Comparison of ENCODE assay signal across 1 cellular context in the genomic region with DNA sequence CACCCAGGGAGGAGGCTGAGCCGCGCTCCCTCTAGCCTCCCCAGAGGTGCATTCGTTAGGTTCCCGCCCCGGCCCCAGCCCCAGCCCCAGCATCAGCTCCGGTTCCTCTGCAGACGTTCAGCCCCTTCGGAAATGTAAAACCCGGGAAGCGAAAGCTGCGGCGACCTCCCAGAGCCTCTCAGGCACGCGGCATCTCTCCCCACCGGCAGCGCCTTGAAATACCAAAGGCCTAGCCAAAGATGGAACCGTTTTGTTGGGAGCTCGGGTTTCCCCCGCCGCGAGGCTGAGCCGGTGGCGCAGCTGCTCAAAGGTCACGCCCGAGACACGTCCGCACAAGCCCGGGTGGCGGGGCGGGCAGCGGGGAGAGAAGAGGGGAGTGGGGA.
TF ChIP-seq lines count a peak whose summit lies in the region.

No MANE protein-coding gene starts in this region.

TF ChIP-seq in HepG2, 621 proteins besides CTCF, POLR2A, EP300 and RAD21 (continued from another document and continues in another):
- TF ChIP-seq, protein P1, sequence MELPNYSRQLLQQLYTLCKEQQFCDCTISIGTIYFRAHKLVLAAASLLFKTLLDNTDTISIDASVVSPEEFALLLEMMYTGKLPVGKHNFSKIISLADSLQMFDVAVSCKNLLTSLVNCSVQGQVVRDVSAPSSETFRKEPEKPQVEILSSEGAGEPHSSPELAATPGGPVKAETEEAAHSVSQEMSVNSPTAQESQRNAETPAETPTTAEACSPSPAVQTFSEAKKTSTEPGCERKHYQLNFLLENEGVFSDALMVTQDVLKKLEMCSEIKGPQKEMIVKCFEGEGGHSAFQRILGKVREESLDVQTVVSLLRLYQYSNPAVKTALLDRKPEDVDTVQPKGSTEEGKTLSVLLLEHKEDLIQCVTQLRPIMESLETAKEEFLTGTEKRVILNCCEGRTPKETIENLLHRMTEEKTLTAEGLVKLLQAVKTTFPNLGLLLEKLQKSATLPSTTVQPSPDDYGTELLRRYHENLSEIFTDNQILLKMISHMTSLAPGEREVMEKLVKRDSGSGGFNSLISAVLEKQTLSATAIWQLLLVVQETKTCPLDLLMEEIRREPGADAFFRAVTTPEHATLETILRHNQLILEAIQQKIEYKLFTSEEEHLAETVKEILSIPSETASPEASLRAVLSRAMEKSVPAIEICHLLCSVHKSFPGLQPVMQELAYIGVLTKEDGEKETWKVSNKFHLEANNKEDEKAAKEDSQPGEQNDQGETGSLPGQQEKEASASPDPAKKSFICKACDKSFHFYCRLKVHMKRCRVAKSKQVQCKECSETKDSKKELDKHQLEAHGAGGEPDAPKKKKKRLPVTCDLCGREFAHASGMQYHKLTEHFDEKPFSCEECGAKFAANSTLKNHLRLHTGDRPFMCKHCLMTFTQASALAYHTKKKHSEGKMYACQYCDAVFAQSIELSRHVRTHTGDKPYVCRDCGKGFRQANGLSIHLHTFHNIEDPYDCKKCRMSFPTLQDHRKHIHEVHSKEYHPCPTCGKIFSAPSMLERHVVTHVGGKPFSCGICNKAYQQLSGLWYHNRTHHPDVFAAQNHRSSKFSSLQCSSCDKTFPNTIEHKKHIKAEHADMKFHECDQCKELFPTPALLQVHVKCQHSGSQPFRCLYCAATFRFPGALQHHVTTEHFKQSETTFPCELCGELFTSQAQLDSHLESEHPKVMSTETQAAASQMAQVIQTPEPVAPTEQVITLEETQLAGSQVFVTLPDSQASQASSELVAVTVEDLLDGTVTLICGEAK (IDR thresholded peaks at IDR 0.05): no peak
- TF ChIP-seq, protein P1 (CRISPR knock-in tag; IDR thresholded peaks at IDR 0.05): peak; percentile 42; the same call in 1 of the 2 replicates
- peak; percentile 78 for TF ChIP-seq YEATS4 (CRISPR knock-in tag; IDR thresholded peaks at IDR 0.05; ENCODE audit: borderline replicate concordance)
- TF ChIP-seq, protein P2, sequence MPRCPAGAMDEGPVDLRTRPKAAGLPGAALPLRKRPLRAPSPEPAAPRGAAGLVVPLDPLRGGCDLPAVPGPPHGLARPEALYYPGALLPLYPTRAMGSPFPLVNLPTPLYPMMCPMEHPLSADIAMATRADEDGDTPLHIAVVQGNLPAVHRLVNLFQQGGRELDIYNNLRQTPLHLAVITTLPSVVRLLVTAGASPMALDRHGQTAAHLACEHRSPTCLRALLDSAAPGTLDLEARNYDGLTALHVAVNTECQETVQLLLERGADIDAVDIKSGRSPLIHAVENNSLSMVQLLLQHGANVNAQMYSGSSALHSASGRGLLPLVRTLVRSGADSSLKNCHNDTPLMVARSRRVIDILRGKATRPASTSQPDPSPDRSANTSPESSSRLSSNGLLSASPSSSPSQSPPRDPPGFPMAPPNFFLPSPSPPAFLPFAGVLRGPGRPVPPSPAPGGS (CRISPR knock-in tag; IDR thresholded peaks at IDR 0.05): no peak
- TF ChIP-seq, protein P3, sequence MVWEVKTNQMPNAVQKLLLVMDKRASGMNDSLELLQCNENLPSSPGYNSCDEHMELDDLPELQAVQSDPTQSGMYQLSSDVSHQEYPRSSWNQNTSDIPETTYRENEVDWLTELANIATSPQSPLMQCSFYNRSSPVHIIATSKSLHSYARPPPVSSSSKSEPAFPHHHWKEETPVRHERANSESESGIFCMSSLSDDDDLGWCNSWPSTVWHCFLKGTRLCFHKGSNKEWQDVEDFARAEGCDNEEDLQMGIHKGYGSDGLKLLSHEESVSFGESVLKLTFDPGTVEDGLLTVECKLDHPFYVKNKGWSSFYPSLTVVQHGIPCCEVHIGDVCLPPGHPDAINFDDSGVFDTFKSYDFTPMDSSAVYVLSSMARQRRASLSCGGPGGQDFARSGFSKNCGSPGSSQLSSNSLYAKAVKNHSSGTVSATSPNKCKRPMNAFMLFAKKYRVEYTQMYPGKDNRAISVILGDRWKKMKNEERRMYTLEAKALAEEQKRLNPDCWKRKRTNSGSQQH (CRISPR knock-in tag; IDR thresholded peaks at IDR 0.05; ENCODE audit: low read depth): 0 out of 2 replicates have a peak, but pooled peaks have one; percentile 53
- TF ChIP-seq ADNP (CRISPR knock-in tag; IDR thresholded peaks at IDR 0.05): no peak
- peak; percentile 60; the same call in 1 of the 2 replicates for TF ChIP-seq ZMAT3 (CRISPR knock-in tag; conservative IDR thresholded peaks at IDR 0.05)
- TF ChIP-seq ZNF430 (CRISPR knock-in tag; IDR thresholded peaks at IDR 0.05): peak; percentile 42; the same call in 1 of the 2 replicates
- TF ChIP-seq EHMT2 (IDR thresholded peaks at IDR 0.05; ENCODE audit: borderline replicate concordance, low read depth, low read length): no peak
- TF ChIP-seq SP4 (CRISPR knock-in tag; IDR thresholded peaks at IDR 0.05): no peak
- no peak for TF ChIP-seq SRSF4 (IDR thresholded peaks at IDR 0.05; ENCODE audit: low read depth, low read length, poor library complexity, severe bottlenecking)
- no peak for TF ChIP-seq BRCA1 (CRISPR knock-in tag; IDR thresholded peaks at IDR 0.05)
- no peak for TF ChIP-seq NCOR1 (IDR thresholded peaks at IDR 0.05; ENCODE audit: borderline replicate concordance, low read length)
- TF ChIP-seq, protein P4, sequence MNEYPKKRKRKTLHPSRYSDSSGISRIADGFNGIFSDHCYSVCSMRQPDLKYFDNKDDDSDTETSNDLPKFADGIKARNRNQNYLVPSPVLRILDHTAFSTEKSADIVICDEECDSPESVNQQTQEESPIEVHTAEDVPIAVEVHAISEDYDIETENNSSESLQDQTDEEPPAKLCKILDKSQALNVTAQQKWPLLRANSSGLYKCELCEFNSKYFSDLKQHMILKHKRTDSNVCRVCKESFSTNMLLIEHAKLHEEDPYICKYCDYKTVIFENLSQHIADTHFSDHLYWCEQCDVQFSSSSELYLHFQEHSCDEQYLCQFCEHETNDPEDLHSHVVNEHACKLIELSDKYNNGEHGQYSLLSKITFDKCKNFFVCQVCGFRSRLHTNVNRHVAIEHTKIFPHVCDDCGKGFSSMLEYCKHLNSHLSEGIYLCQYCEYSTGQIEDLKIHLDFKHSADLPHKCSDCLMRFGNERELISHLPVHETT (CRISPR knock-in tag; conservative IDR thresholded peaks at IDR 0.05): no peak
- TF ChIP-seq, protein P5, sequence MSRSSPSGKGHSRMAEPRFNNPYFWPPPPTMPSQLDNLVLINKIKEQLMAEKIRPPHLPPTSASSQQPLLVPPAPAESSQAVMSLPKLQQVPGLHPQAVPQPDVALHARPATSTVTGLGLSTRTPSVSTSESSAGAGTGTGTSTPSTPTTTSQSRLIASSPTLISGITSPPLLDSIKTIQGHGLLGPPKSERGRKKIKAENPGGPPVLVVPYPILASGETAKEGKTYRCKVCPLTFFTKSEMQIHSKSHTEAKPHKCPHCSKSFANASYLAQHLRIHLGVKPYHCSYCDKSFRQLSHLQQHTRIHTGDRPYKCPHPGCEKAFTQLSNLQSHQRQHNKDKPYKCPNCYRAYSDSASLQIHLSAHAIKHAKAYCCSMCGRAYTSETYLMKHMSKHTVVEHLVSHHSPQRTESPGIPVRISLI (CRISPR knock-in tag; IDR thresholded peaks at IDR 0.05; ENCODE audit: borderline replicate concordance): no peak
- no peak for TF ChIP-seq ZNF235 (CRISPR knock-in tag; IDR thresholded peaks at IDR 0.05; ENCODE audit: borderline replicate concordance)
- TF ChIP-seq HNRNPUL1 (IDR thresholded peaks at IDR 0.05; ENCODE audit: low read depth, low read length): no peak
- TF ChIP-seq ZNF629 (CRISPR knock-in tag; conservative IDR thresholded peaks at IDR 0.05): 0 out of 2 replicates have a peak, but pooled peaks have one; percentile 36
- no peak for TF ChIP-seq YEATS2 (CRISPR knock-in tag; IDR thresholded peaks at IDR 0.05; ENCODE audit: borderline replicate concordance)
- TF ChIP-seq SAFB2 (CRISPR knock-in tag; IDR thresholded peaks at IDR 0.05; ENCODE audit: borderline replicate concordance, low read depth): no peak
- TF ChIP-seq RCOR2 (CRISPR knock-in tag; IDR thresholded peaks at IDR 0.05): no peak
- no peak for TF ChIP-seq TOE1 (CRISPR knock-in tag; IDR thresholded peaks at IDR 0.05)
- TF ChIP-seq, protein P6, sequence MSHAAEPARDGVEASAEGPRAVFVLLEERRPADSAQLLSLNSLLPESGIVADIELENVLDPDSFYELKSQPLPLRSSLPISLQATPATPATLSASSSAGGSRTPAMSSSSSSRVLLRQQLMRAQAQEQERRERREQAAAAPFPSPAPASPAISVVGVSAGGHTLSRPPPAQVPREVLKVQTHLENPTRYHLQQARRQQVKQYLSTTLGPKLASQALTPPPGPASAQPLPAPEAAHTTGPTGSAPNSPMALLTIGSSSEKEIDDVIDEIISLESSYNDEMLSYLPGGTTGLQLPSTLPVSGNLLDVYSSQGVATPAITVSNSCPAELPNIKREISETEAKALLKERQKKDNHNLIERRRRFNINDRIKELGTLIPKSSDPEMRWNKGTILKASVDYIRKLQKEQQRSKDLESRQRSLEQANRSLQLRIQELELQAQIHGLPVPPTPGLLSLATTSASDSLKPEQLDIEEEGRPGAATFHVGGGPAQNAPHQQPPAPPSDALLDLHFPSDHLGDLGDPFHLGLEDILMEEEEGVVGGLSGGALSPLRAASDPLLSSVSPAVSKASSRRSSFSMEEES (CRISPR knock-in tag; IDR thresholded peaks at IDR 0.05): no peak
- TF ChIP-seq, protein P7, sequence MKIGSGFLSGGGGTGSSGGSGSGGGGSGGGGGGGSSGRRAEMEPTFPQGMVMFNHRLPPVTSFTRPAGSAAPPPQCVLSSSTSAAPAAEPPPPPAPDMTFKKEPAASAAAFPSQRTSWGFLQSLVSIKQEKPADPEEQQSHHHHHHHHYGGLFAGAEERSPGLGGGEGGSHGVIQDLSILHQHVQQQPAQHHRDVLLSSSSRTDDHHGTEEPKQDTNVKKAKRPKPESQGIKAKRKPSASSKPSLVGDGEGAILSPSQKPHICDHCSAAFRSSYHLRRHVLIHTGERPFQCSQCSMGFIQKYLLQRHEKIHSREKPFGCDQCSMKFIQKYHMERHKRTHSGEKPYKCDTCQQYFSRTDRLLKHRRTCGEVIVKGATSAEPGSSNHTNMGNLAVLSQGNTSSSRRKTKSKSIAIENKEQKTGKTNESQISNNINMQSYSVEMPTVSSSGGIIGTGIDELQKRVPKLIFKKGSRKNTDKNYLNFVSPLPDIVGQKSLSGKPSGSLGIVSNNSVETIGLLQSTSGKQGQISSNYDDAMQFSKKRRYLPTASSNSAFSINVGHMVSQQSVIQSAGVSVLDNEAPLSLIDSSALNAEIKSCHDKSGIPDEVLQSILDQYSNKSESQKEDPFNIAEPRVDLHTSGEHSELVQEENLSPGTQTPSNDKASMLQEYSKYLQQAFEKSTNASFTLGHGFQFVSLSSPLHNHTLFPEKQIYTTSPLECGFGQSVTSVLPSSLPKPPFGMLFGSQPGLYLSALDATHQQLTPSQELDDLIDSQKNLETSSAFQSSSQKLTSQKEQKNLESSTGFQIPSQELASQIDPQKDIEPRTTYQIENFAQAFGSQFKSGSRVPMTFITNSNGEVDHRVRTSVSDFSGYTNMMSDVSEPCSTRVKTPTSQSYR (CRISPR knock-in tag; IDR thresholded peaks at IDR 0.05; ENCODE audit: borderline replicate concordance): peak; percentile 70; the same call in 1 of the 2 replicates
- peak; percentile 58 for TF ChIP-seq RXRB (CRISPR knock-in tag; IDR thresholded peaks at IDR 0.05; ENCODE audit: borderline replicate concordance)
